In genomic region chr6:56790424-56790823, GRCh38 we compare ENCODE assay signal across 19 cellular contexts.
DNase-seq lines count a peak whose midpoint lies in the region; ATAC-seq, FAIRE-seq and TF ChIP-seq lines count a peak whose summit lies in the region.
"Had no signal": no experiment of that assay in that cellular context is flagged by ENCODE, and none has a peak within 500 bp of the region (broad histone marks: within the 10 kb centered on the region; RNA-seq: fewer than 3 reads in every experiment).

No MANE protein-coding gene starts in this region.

- H3K27me3 ChIP-seq in K562 (ENCODE audit: control insufficient read depth in 2 of 2, insufficient read depth in 2 of 2, low read length in 2 of 2) (no peaks in the 10 kb centered on the region), gastrocnemius medialis (no peaks in the 10 kb centered on the region)

- intact Hi-C loops in K562 (cut with micrococcal nuclease) (no loop called here), gastrocnemius medialis (cut with DNase I; ENCODE audit: low total_unique reads) (no loop called here), CD14-positive monocyte (cut with micrococcal nuclease) (no loop called here)

- peaks cover 2 to 8% (median 5%) of the 10 kb centered on the region in 7 donors for H3K9me3 Mint-ChIP-seq in CD14-positive monocyte
- peaks cover 3% of the 10 kb centered on the region for H3K9me3 Mint-ChIP-seq in stimulated activated effector memory CD8-positive, alpha-beta T cell treated with anti-CD3 and anti-CD28 coated beads, Interleukin-12 subunit alpha, Interleukin-12 subunit beta, amount 100 ng/mL, for 72 hours
- H3K9me3 Mint-ChIP-seq: activated naive CD4-positive, alpha-beta T cell treated with anti-CD3 and anti-CD28 coated beads, Interleukin-2, amount 50 U/mL, for 24 hours; neural crest cell had no signal

- FAIRE-seq in GM19239 (lab: Jason Lieb, UNC) = peak; percentile 61
- no peak for FAIRE-seq in K562 (lab: Jason Lieb, UNC)

- no peak overlapping the region for H2AFZ ChIP-seq in K562 (ENCODE audit: low read depth, low read length)

- no TSS peak for BruUV-seq in K562 (replicated peaks; lab: Mats Ljungman, UMichigan)

- peaks cover 4% of the 10 kb centered on the region for H3K4me1 Mint-ChIP-seq in CD14-positive monocyte
- H3K4me1 Mint-ChIP-seq in stimulated activated effector memory CD8-positive, alpha-beta T cell treated with anti-CD3 and anti-CD28 coated beads, Interleukin-12 subunit alpha, Interleukin-12 subunit beta, amount 100 ng/mL, for 72 hours = no peaks in the 10 kb centered on the region
- H3K4me1 Mint-ChIP-seq: activated naive CD4-positive, alpha-beta T cell treated with anti-CD3 and anti-CD28 coated beads, Interleukin-2, amount 50 U/mL, for 24 hours had no signal

- CTCF ChIA-PET in K562 (lab: Yijun Ruan, JAX; ENCODE audit: low intra/inter-chr PET ratio) = no interaction called here

- H3K36me3 Mint-ChIP-seq in CD14-positive monocyte = peaks cover 0 to 3% of the 10 kb centered on the region in 2 donors
- no peaks in the 10 kb centered on the region for H3K36me3 Mint-ChIP-seq in stimulated activated effector memory CD8-positive, alpha-beta T cell treated with anti-CD3 and anti-CD28 coated beads, Interleukin-12 subunit alpha, Interleukin-12 subunit beta, amount 100 ng/mL, for 72 hours
- H3K36me3 Mint-ChIP-seq: activated naive CD4-positive, alpha-beta T cell treated with anti-CD3 and anti-CD28 coated beads, Interleukin-2, amount 50 U/mL, for 24 hours had no signal

- DNase-seq in GM19239 (ENCODE audit: insufficient read length, low spot score) (no peak), K562 (ENCODE audit: extremely low read depth in 1 of 4, low spot score in 3 of 4) (no peak), gastrocnemius medialis (no peak), NCI-H524 treated with DMSO at 0.1 percent for 48 hours (lab: John Stamatoyannopoulos, UW) (no peak), CD14-positive monocyte (ENCODE audit: low spot score) (no peak)
- no peak for DNase-seq in stimulated activated effector memory CD8-positive, alpha-beta T cell treated with anti-CD3 and anti-CD28 coated beads, Interleukin-12 subunit alpha, Interleukin-12 subunit beta, amount 100 ng/mL, for 72 hours (ENCODE audit: low spot score in 2 of 2)
- DNase-seq: activated CD4-positive, alpha-beta T cell treated with anti-CD3 and anti-CD28 coated beads, Interleukin-2, amount 50 U/mL, for 48 hours; activated T-cell treated with anti-CD3 and anti-CD28 coated beads, Interleukin-2, amount 50 U/mL, for 48 hours; HCEC 1CT; midbrain; NCI-H1436 treated with DMSO at 0.1 percent for 48 hours; Right ventricle myocardium superior; stimulated activated CD4-positive, alpha-beta T cell treated with anti-CD3 and anti-CD28 coated beads, Interleukin-4, amount 100 ng/mL, for 4 hours; substantia nigra; T-helper 1 cell; WERI-Rb-1 had no signal

- no peaks in the 10 kb centered on the region for H3K36me3 ChIP-seq in K562 (ENCODE audit: control insufficient read depth, insufficient read depth, low read length)
- no peaks in the 10 kb centered on the region for H3K36me3 ChIP-seq in gastrocnemius medialis
- H3K36me3 ChIP-seq: WERI-Rb-1 had no signal

- TF ChIP-seq RAD21 in K562 (CRISPR knock-in tag; conservative IDR thresholded peaks at IDR 0.05 in 1 of 2, IDR thresholded peaks at IDR 0.05 in 1 of 2) = no peak

- ATAC-seq in HG03432 (IDR thresholded peaks at IDR 0.05; ENCODE audit: unreplicated experiment) = peak; percentile 59
- ATAC-seq in K562 = no peak
- no peak for ATAC-seq in gastrocnemius medialis
- ATAC-seq in stimulated activated effector memory CD8-positive, alpha-beta T cell treated with anti-CD3 and anti-CD28 coated beads, Interleukin-12 subunit alpha, Interleukin-12 subunit beta, amount 100 ng/mL, for 72 hours = no peak

- no peak overlapping the region for H3K9ac ChIP-seq in K562 (ENCODE audit: insufficient read depth in 1 of 2, low read depth in 2 of 2, low read length in 2 of 2)

- no peaks in the 10 kb centered on the region for H4K20me1 ChIP-seq in K562 (replicated peaks; ENCODE audit: control insufficient read depth, insufficient read depth, low read length)

- no peak overlapping the region for H3K27ac ChIP-seq in K562 (ENCODE audit: extremely low read depth, low read depth, low read length)
- H3K27ac ChIP-seq in gastrocnemius medialis = peak overlapping the region; percentile 36 to 93 (median 86)
- H3K27ac ChIP-seq: WERI-Rb-1 had no signal

- no peak for TF ChIP-seq EP300 in K562 (IDR thresholded peaks at IDR 0.05; ENCODE audit: low read length)

- in situ Hi-C loops in K562 (cut with MboI) (no loop called here), gastrocnemius medialis (cut with MboI; ENCODE audit: low sequenced_read_pairs in 4 of 4) (no loop called here)

- H3K9me1 ChIP-seq in K562 (ENCODE audit: control insufficient read depth, insufficient read depth, low read length) = no peaks in the 10 kb centered on the region

- TF ChIP-seq POLR2A in K562 (conservative IDR thresholded peaks at IDR 0.05) (no peak), gastrocnemius medialis (IDR thresholded peaks at IDR 0.05) (no peak)

- H3K27ac Mint-ChIP-seq in CD14-positive monocyte = no peak overlapping the region
- no peak overlapping the region for H3K27ac Mint-ChIP-seq in stimulated activated effector memory CD8-positive, alpha-beta T cell treated with anti-CD3 and anti-CD28 coated beads, Interleukin-12 subunit alpha, Interleukin-12 subunit beta, amount 100 ng/mL, for 72 hours
- H3K27ac Mint-ChIP-seq: activated naive CD4-positive, alpha-beta T cell treated with anti-CD3 and anti-CD28 coated beads, Interleukin-2, amount 50 U/mL, for 24 hours had no signal

- H3K27me3 Mint-ChIP-seq in CD14-positive monocyte (ENCODE audit: low read depth in 3 of 3) = peaks cover 0 to 2% (median 1%) of the 10 kb centered on the region in 3 donors

- POLR2A ChIA-PET in K562 (lab: Yijun Ruan, JAX) = interaction anchor here (0.5 kb wide), 1 partner anchor 46 kb away, joined by 3 read pairs; no protein-coding TSS in a partner anchor

- no peaks in the 10 kb centered on the region for H3K9me3 ChIP-seq in K562 (replicated peaks; ENCODE audit: control insufficient read depth, insufficient read depth, low read depth, low read length)
- H3K9me3 ChIP-seq in gastrocnemius medialis = no peaks in the 10 kb centered on the region

- TF ChIP-seq CTCF in K562 (IDR thresholded peaks at IDR 0.05 in 2 of 3, conservative IDR thresholded peaks at IDR 0.05 in 1 of 3; ENCODE audit: insufficient read depth in 2 of 3, low read depth in 1 of 3, low read length in 3 of 3) (no peak), gastrocnemius medialis (IDR thresholded peaks at IDR 0.05 in 4 of 5, conservative IDR thresholded peaks at IDR 0.05 in 1 of 5) (no peak), CD14-positive monocyte (IDR thresholded peaks at IDR 0.05) (no peak)

- H3K4me3 Mint-ChIP-seq in CD14-positive monocyte = no peak overlapping the region
- no peak overlapping the region for H3K4me3 Mint-ChIP-seq in stimulated activated effector memory CD8-positive, alpha-beta T cell treated with anti-CD3 and anti-CD28 coated beads, Interleukin-12 subunit alpha, Interleukin-12 subunit beta, amount 100 ng/mL, for 72 hours
- H3K4me3 Mint-ChIP-seq: activated naive CD4-positive, alpha-beta T cell treated with anti-CD3 and anti-CD28 coated beads, Interleukin-2, amount 50 U/mL, for 24 hours; neural crest cell had no signal

- no peaks in the 10 kb centered on the region for H3K79me2 ChIP-seq in K562 (ENCODE audit: control insufficient read depth, insufficient read depth, low read length)

- H3K4me3 ChIP-seq in K562 (no peak overlapping the region), gastrocnemius medialis (no peak overlapping the region)

- H3K4me2 ChIP-seq in K562 (ENCODE audit: insufficient read depth, low read length) = no peak overlapping the region

- no peaks in the 10 kb centered on the region; a peak in 1 of 5 replicates for H3K4me1 ChIP-seq in K562 (replicated peaks in 1 of 2; ENCODE audit: control insufficient read depth in 2 of 2, insufficient read depth in 2 of 2, low read length in 2 of 2)
- H3K4me1 ChIP-seq in gastrocnemius medialis = peaks cover 69 to 70% of the 10 kb centered on the region in 2 donors

TF ChIP-seq in K562, 482 proteins besides CTCF, POLR2A, EP300 and RAD21:
- TF ChIP-seq, protein P1, sequence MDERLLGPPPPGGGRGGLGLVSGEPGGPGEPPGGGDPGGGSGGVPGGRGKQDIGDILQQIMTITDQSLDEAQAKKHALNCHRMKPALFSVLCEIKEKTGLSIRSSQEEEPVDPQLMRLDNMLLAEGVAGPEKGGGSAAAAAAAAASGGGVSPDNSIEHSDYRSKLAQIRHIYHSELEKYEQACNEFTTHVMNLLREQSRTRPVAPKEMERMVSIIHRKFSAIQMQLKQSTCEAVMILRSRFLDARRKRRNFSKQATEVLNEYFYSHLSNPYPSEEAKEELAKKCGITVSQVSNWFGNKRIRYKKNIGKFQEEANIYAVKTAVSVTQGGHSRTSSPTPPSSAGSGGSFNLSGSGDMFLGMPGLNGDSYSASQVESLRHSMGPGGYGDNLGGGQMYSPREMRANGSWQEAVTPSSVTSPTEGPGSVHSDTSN (CRISPR knock-in tag; IDR thresholded peaks at IDR 0.05; ENCODE audit: low read depth) = no peak
- TF ChIP-seq, protein P1 (tag; conservative IDR thresholded peaks at IDR 0.05; ENCODE audit: low read depth) = 0 out of 2 replicates have a peak, but pooled peaks have one; percentile 16
- TF ChIP-seq GATA2 (CRISPR knock-in tag; IDR thresholded peaks at IDR 0.05) = no peak
